ENCODE assay signal across 38 cellular contexts in genomic region chr12:85657251-85657650, GRCh38.
"Had no signal": no experiment of that assay in that cellular context is flagged by ENCODE, and none has a peak within 500 bp of the region (broad histone marks: within the 10 kb centered on the region; RNA-seq: fewer than 3 reads in every experiment).

No MANE protein-coding gene starts in this region.

- H3K27ac ChIP-seq: ascending aorta, cardiac muscle cell, VCaP had no signal

- H3K36me3 ChIP-seq: ascending aorta, cardiac muscle cell had no signal

- H3K4me1 Mint-ChIP-seq: activated B cell treated with CpG ODN at 0.5 μM for 24 hours; activated CD4-positive, alpha-beta memory T cell treated with anti-CD3 and anti-CD28 coated beads, Interleukin-2, amount 10 ng/mL, durations not matched to agents 7 days and 5 days; activated CD4-positive, alpha-beta T cell treated with anti-CD3 and anti-CD28 coated beads, Interleukin-2, amount 10 ng/mL, durations not matched to agents 24 days and 14 days; activated CD8-positive, alpha-beta memory T cell treated with anti-CD3 and anti-CD28 coated beads, Interleukin-2, amount 10 ng/mL, durations not matched to agents 7 days and 5 days; activated naive CD4-positive, alpha-beta T cell treated with anti-CD3 and anti-CD28 coated beads, Interleukin-2, amount 10 ng/mL, durations not matched to agents 7 days and 5 days; activated naive CD4-positive, alpha-beta T cell treated with anti-CD3 and anti-CD28 coated beads, Interleukin-2, amount 50 U/mL, for 24 hours; activated naive CD8-positive, alpha-beta T cell treated with anti-CD3 and anti-CD28 coated beads, Interleukin-2, amount 10 ng/mL, durations not matched to agents 7 days and 5 days; activated naive CD8-positive, alpha-beta T cell treated with anti-CD3 and anti-CD28 coated beads, Interleukin-2, amount 50 U/mL, for 24 hours; brain; central memory CD8-positive, alpha-beta T cell had no signal

- H3K4me1 ChIP-seq: ascending aorta had no signal

- H3K4me3 Mint-ChIP-seq: activated B cell treated with CpG ODN at 0.5 μM for 24 hours; activated CD4-positive, alpha-beta memory T cell treated with anti-CD3 and anti-CD28 coated beads, Interleukin-2, amount 10 ng/mL, durations not matched to agents 7 days and 5 days; activated CD4-positive, alpha-beta T cell treated with anti-CD3 and anti-CD28 coated beads, Interleukin-2, amount 10 ng/mL, durations not matched to agents 24 days and 14 days; activated CD8-positive, alpha-beta memory T cell treated with anti-CD3 and anti-CD28 coated beads, Interleukin-2, amount 10 ng/mL, durations not matched to agents 7 days and 5 days; activated CD8-positive, alpha-beta T cell treated with anti-CD3 and anti-CD28 coated beads, Interleukin-2, amount 10 ng/mL, durations not matched to agents 7 days and 5 days; activated naive CD4-positive, alpha-beta T cell treated with anti-CD3 and anti-CD28 coated beads, Interleukin-2, amount 10 ng/mL, durations not matched to agents 7 days and 5 days; activated naive CD4-positive, alpha-beta T cell treated with anti-CD3 and anti-CD28 coated beads, Interleukin-2, amount 50 U/mL, for 24 hours; activated naive CD8-positive, alpha-beta T cell; activated naive CD8-positive, alpha-beta T cell treated with anti-CD3 and anti-CD28 coated beads, Interleukin-2, amount 10 ng/mL, durations not matched to agents 7 days and 5 days; activated naive CD8-positive, alpha-beta T cell treated with anti-CD3 and anti-CD28 coated beads, Interleukin-2, amount 50 U/mL, for 24 hours; activated T-cell treated with anti-CD3 and anti-CD28 coated beads, Interleukin-2, amount 50 U/mL, for 24 hours; brain; central memory CD8-positive, alpha-beta T cell; T-helper 1 cell treated with Interleukin-12 subunit alpha and Interleukin-12 subunit beta and Interleukin-4 antibody, amounts not matched to agents 30 μg/mL and 1 μg/mL, for 36 hours; T-helper 2 cell treated with Interferon-gamma antibody and Interleukin-4, amounts not matched to agents 5 μg/mL and 100 μg/mL, for 36 hours had no signal

- FAIRE-seq: bronchial epithelial cell, TTC549 had no signal

- H3K27ac Mint-ChIP-seq: activated B cell treated with CpG ODN at 0.5 μM for 24 hours; activated CD4-positive, alpha-beta memory T cell treated with anti-CD3 and anti-CD28 coated beads, Interleukin-2, amount 10 ng/mL, durations not matched to agents 7 days and 5 days; activated CD4-positive, alpha-beta T cell treated with anti-CD3 and anti-CD28 coated beads, Interleukin-2, amount 10 ng/mL, durations not matched to agents 24 days and 14 days; activated CD8-positive, alpha-beta memory T cell treated with anti-CD3 and anti-CD28 coated beads, Interleukin-2, amount 10 ng/mL, durations not matched to agents 7 days and 5 days; activated CD8-positive, alpha-beta T cell treated with anti-CD3 and anti-CD28 coated beads, Interleukin-2, amount 10 ng/mL, durations not matched to agents 7 days and 5 days; activated naive CD4-positive, alpha-beta T cell treated with anti-CD3 and anti-CD28 coated beads, Interleukin-2, amount 10 ng/mL, durations not matched to agents 7 days and 5 days; activated naive CD4-positive, alpha-beta T cell treated with anti-CD3 and anti-CD28 coated beads, Interleukin-2, amount 50 U/mL, for 24 hours; activated naive CD8-positive, alpha-beta T cell; activated naive CD8-positive, alpha-beta T cell treated with anti-CD3 and anti-CD28 coated beads, Interleukin-2, amount 10 ng/mL, durations not matched to agents 7 days and 5 days; activated naive CD8-positive, alpha-beta T cell treated with anti-CD3 and anti-CD28 coated beads, Interleukin-2, amount 50 U/mL, for 24 hours; activated T-cell treated with anti-CD3 and anti-CD28 coated beads, Interleukin-2, amount 50 U/mL, for 24 hours; activated T-helper 2 cell treated with anti-CD3 and anti-CD28 coated beads, Interferon-gamma antibody, Interleukin-2, Interleukin-4, amounts not matched to agents 10 μg/mL and 5 μg/mL and 100 μg/mL, durations not matched to agents 14 hours and 24 hours and 36 hours; brain; T-helper 1 cell treated with Interleukin-12 subunit alpha and Interleukin-12 subunit beta and Interleukin-4 antibody, amounts not matched to agents 30 μg/mL and 1 μg/mL, for 36 hours; T-helper 2 cell treated with Interferon-gamma antibody and Interleukin-4, amounts not matched to agents 5 μg/mL and 100 μg/mL, for 36 hours had no signal

- H3K27me3 Mint-ChIP-seq: activated B cell treated with CpG ODN at 0.5 μM for 24 hours; activated CD4-positive, alpha-beta memory T cell treated with anti-CD3 and anti-CD28 coated beads, Interleukin-2, amount 10 ng/mL, durations not matched to agents 7 days and 5 days; activated CD4-positive, alpha-beta T cell treated with anti-CD3 and anti-CD28 coated beads, Interleukin-2, amount 10 ng/mL, durations not matched to agents 24 days and 14 days; activated CD8-positive, alpha-beta memory T cell treated with anti-CD3 and anti-CD28 coated beads, Interleukin-2, amount 10 ng/mL, durations not matched to agents 7 days and 5 days; activated naive CD4-positive, alpha-beta T cell treated with anti-CD3 and anti-CD28 coated beads, Interleukin-2, amount 10 ng/mL, durations not matched to agents 7 days and 5 days; activated naive CD4-positive, alpha-beta T cell treated with anti-CD3 and anti-CD28 coated beads, Interleukin-2, amount 50 U/mL, for 24 hours; activated naive CD8-positive, alpha-beta T cell; activated naive CD8-positive, alpha-beta T cell treated with anti-CD3 and anti-CD28 coated beads, Interleukin-2, amount 10 ng/mL, durations not matched to agents 7 days and 5 days; activated naive CD8-positive, alpha-beta T cell treated with anti-CD3 and anti-CD28 coated beads, Interleukin-2, amount 50 U/mL, for 24 hours; activated T-cell treated with anti-CD3 and anti-CD28 coated beads, Interleukin-2, amount 50 U/mL, for 24 hours; brain; central memory CD8-positive, alpha-beta T cell had no signal

- DNase-seq: activated B cell treated with CpG ODN at 0.5 μM for 24 hours; activated CD4-positive, alpha-beta memory T cell treated with anti-CD3 and anti-CD28 coated beads, Interleukin-2, amount 10 ng/mL, durations not matched to agents 7 days and 5 days; activated CD4-positive, alpha-beta T cell treated with anti-CD3 and anti-CD28 coated beads for 4 hours; activated CD4-positive, alpha-beta T cell treated with anti-CD3 and anti-CD28 coated beads, Interleukin-2, amount 10 ng/mL, durations not matched to agents 24 days and 14 days; activated CD4-positive, alpha-beta T cell treated with anti-CD3 and anti-CD28 coated beads, Interleukin-2, amount 50 U/mL, for 1 hour; activated CD4-positive, alpha-beta T cell treated with anti-CD3 and anti-CD28 coated beads, Interleukin-2, amount 50 U/mL, for 4 hours; activated CD4-positive, CD25-positive, alpha-beta regulatory T cell treated with anti-CD3 and anti-CD28 coated beads, Interleukin-2, amount 50 U/mL, for 72 hours; activated CD8-positive, alpha-beta memory T cell treated with anti-CD3 and anti-CD28 coated beads for 24 hours; activated CD8-positive, alpha-beta memory T cell treated with anti-CD3 and anti-CD28 coated beads, Interleukin-2, amount 10 ng/mL, durations not matched to agents 7 days and 5 days; activated CD8-positive, alpha-beta memory T cell treated with anti-CD3 and anti-CD28 coated beads, Interleukin-2, amount 50 U/mL, for 48 hours; activated CD8-positive, alpha-beta T cell treated with anti-CD3 and anti-CD28 coated beads, Interleukin-2, amount 10 ng/mL, durations not matched to agents 7 days and 5 days; activated effector memory CD4-positive, alpha-beta T cell treated with Interleukin-2 at 50 U/mL for 16 hours; activated gamma-delta T cell; activated naive CD4-positive, alpha-beta T cell treated with anti-CD3 and anti-CD28 coated beads, Interleukin-2, amount 10 ng/mL, durations not matched to agents 7 days and 5 days; activated naive CD4-positive, alpha-beta T cell treated with Interleukin-2 at 50 U/mL for 16 hours; activated naive CD8-positive, alpha-beta T cell treated with anti-CD3 and anti-CD28 coated beads, Interleukin-2, amount 10 ng/mL, durations not matched to agents 7 days and 5 days; activated naive CD8-positive, alpha-beta T cell treated with anti-CD3 and anti-CD28 coated beads, Interleukin-2, amount 50 U/mL, for 24 hours; activated T-cell treated with anti-CD3 and anti-CD28 coated beads, Interleukin-2, amount 50 U/mL, for 24 hours; activated T-cell treated with anti-CD3 and anti-CD28 coated beads, Interleukin-2, amount 50 U/mL, for 48 hours; amygdala; anterior cingulate cortex; caudate nucleus; cerebellar nuclear complex; T-helper 1 cell; T-helper 2 cell; T-helper 9 cell had no signal

- H3K36me3 Mint-ChIP-seq: activated CD8-positive, alpha-beta memory T cell treated with anti-CD3 and anti-CD28 coated beads, Interleukin-2, amount 10 ng/mL, durations not matched to agents 7 days and 5 days; activated naive CD4-positive, alpha-beta T cell treated with anti-CD3 and anti-CD28 coated beads, Interleukin-2, amount 10 ng/mL, durations not matched to agents 7 days and 5 days; activated naive CD4-positive, alpha-beta T cell treated with anti-CD3 and anti-CD28 coated beads, Interleukin-2, amount 50 U/mL, for 24 hours; activated naive CD8-positive, alpha-beta T cell treated with anti-CD3 and anti-CD28 coated beads, Interleukin-2, amount 10 ng/mL, durations not matched to agents 7 days and 5 days; brain had no signal

- H3K27me3 ChIP-seq: ascending aorta, cardiac muscle cell had no signal

- H3K4me3 ChIP-seq: ascending aorta, cardiac muscle cell had no signal
